11 cellular contexts compared by ENCODE assay signal in genomic region chr2:172093416-172094318, GRCh38. TPM values are rescaled to one million over a fixed set of nuclear protein-coding genes. Genes with fewer than 3 reads are reported as not detected.
DNase-seq lines count a peak whose midpoint lies in the region; TF ChIP-seq lines count a peak whose summit lies in the region.
"Had no signal": no experiment of that assay in that cellular context is flagged by ENCODE, and none has a peak within 500 bp of the region (broad histone marks: within the 10 kb centered on the region; RNA-seq: fewer than 3 reads in every experiment).

No MANE protein-coding gene starts in this region.

- no peaks in the 10 kb centered on the region for H3K27me3 ChIP-seq in testis

- peaks cover 12% of the 10 kb centered on the region; the same call in 1 of the 2 replicates for H3K4me1 ChIP-seq in ES-I3 (ENCODE audit: insufficient read depth, low read length)
- H3K4me1 ChIP-seq in testis: peaks cover 14% of the 10 kb centered on the region

- intact Hi-C loops in testis (cut with DNase I; ENCODE audit: low total_unique reads): no loop called here

- TF ChIP-seq POLR2A in testis (IDR thresholded peaks at IDR 0.05): no peak

- WGBS in testis, 2 donors: 15 to 19% methylated on average over 19 of the region's 19 CpGs

- H3K9me3 Mint-ChIP-seq in immature natural killer cell: peaks cover 0 to 20% (median 0%) of the 10 kb centered on the region in 6 donors

- TF ChIP-seq CTCF in testis (IDR thresholded peaks at IDR 0.05): no peak

- H3K9me3 ChIP-seq in ES-I3 (ENCODE audit: control insufficient read depth, insufficient read depth, low read length) (no peaks in the 10 kb centered on the region), SK-N-MC (ENCODE audit: low read depth, low read length) (no peaks in the 10 kb centered on the region), testis (no peaks in the 10 kb centered on the region)

- H3K9ac ChIP-seq in ES-I3 (ENCODE audit: low read depth, low read length) (peak overlapping the region; percentile 23; the same call in 1 of the 2 replicates), SK-N-MC (ENCODE audit: insufficient read length) (peak overlapping the region; percentile 46)

- H3K4me3 Mint-ChIP-seq in immature natural killer cell: peak overlapping the region; percentile 58 to 75 (median 64)

- peak overlapping the region in 3 of 6 donors; percentile 45 to 65 (median 49) for H3K27ac Mint-ChIP-seq in immature natural killer cell

- H3K27ac ChIP-seq in SK-N-MC: peak overlapping the region; percentile 71; the same call in 1 of the 2 replicates
- H3K27ac ChIP-seq in testis: no peak overlapping the region

- DNase-seq in AG08396 (ENCODE audit: low spot score) (peak; percentile 15), SK-N-MC (ENCODE audit: low read depth, low spot score) (peak; percentile 70), immature natural killer cell (no peak), amygdala (lab: John Stamatoyannopoulos, UW) (no peak), DMS 273 treated with DMSO at 0.1 percent for 48 hours (lab: John Stamatoyannopoulos, UW) (no peak), testis (no peak), Ammon's horn (ENCODE audit: low spot score) (no peak)
- DNase-seq: amniotic stem cell had no signal

- peaks cover 32 to 46% of the 10 kb centered on the region in 2 donors for H3K4me1 Mint-ChIP-seq in immature natural killer cell

- H3K36me3 ChIP-seq in ES-I3 (ENCODE audit: insufficient read depth, low read length): no peaks in the 10 kb centered on the region
- no peaks in the 10 kb centered on the region for H3K36me3 ChIP-seq in SK-N-MC (ENCODE audit: insufficient read depth, low read length)
- no peaks in the 10 kb centered on the region for H3K36me3 ChIP-seq in testis (ENCODE audit: low read depth, missing control alignments)

- H3K4me3 ChIP-seq in SK-N-MC (peak overlapping the region; percentile 92), testis (no peak overlapping the region)

- peaks cover 65 to 75% (median 74%) of the 10 kb centered on the region in 3 donors for H3K27me3 Mint-ChIP-seq in immature natural killer cell (ENCODE audit: low read depth in 3 of 3)

- H3K36me3 Mint-ChIP-seq in immature natural killer cell: peaks cover 0 to 4% (median 0%) of the 10 kb centered on the region in 3 donors

RNA-seq across cellular contexts. Expression of gene DLX1, which starts 8.4 kb away (rescaled TPM):
- not detected for polyA plus RNA-seq in immature natural killer cell
- total RNA-seq in testis: not detected
- 0.21 TPM for polyA plus RNA-seq in testis (ENCODE audit: insufficient read depth, low read depth, low replicate concordance)
- total RNA-seq: mononuclear cell; T-helper 1 cell treated with Interleukin-12 subunit alpha and Interleukin-12 subunit beta and Interleukin-4 antibody, amounts not matched to agents 30 ng/mL and 1 ng/mL, for 36 hours had no signal

RNA-seq across cellular contexts. Expression of gene DLX2, which starts 9.0 kb away (rescaled TPM):
- under 1 TPM in 2 of 3 donors, not detected in 1; 0.10 to 0.37 TPM for polyA plus RNA-seq in immature natural killer cell
- total RNA-seq in testis: 1 to 10 TPM in 1 of 2 donors, under 1 TPM in 1; 0.99 to 1.1 TPM
- 0.29 TPM for polyA plus RNA-seq in testis (ENCODE audit: insufficient read depth, low read depth, low replicate concordance)
- total RNA-seq: mononuclear cell; T-helper 1 cell treated with Interleukin-12 subunit alpha and Interleukin-12 subunit beta and Interleukin-4 antibody, amounts not matched to agents 30 ng/mL and 1 ng/mL, for 36 hours had no signal

Comparison
In these comparisons a context has a peak if more than half of its experiments do, and no peak if none do; other contexts are left out.
1. DNase-seq: peak in AG08396 (single experiment) and SK-N-MC (single experiment); none in immature natural killer cell (0 of 3), amygdala (0 of 56), DMS 273 treated with DMSO at 0.1 percent for 48 hours (single experiment), testis (single experiment) and Ammon's horn (single experiment).